9 cellular contexts compared by ENCODE assay signal in the genomic region with DNA sequence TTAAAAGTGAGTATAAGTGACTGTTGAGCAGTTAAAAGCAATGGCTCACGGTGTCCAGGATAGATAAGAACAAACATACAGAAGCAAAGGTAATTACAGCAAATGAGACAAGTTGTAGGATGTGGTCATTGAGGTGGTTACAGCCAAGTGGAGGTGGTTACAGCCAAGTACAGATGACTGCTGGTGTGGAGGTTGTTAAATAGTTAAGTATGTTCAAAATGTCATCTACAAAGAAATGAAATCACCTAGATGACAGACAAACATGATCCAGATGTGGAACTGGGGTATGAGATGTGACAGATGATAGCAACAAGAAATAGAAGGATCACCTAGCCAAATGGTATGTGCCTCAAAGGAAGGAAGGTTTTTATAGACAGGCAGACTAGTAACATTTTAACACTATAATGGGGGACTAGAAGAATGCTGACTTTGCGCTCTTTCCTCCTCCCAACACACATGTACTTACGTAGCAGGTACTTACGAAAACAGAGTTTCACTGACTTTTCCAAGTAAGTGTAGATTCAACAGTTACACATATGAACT. TPM values are rescaled to one million over a fixed set of nuclear protein-coding genes. Genes with fewer than 3 reads are reported as not detected.
DNase-seq lines count a peak whose midpoint lies in the region; ATAC-seq, FAIRE-seq and TF ChIP-seq lines count a peak whose summit lies in the region.
"Had no signal": no experiment of that assay in that cellular context is flagged by ENCODE, and none has a peak within 500 bp of the region (broad histone marks: within the 10 kb centered on the region; RNA-seq: fewer than 3 reads in every experiment).

No MANE protein-coding gene starts in this region.

- H3K4me1 ChIP-seq in astrocyte (ENCODE audit: insufficient read depth, low read length) = peaks cover 21% of the 10 kb centered on the region
- H3K4me1 ChIP-seq in Peyer's patch = no peaks in the 10 kb centered on the region

- ATAC-seq in HG03342 (IDR thresholded peaks at IDR 0.05; ENCODE audit: unreplicated experiment) = peak; percentile 49

- H3K27ac Mint-ChIP-seq in activated naive CD4-positive, alpha-beta T cell treated with anti-CD3 and anti-CD28 coated beads, Interleukin-2, amount 10 ng/mL, durations not matched to agents 7 days and 5 days = no peak overlapping the region
- no peak overlapping the region for H3K27ac Mint-ChIP-seq in astrocyte (ENCODE audit: unreplicated experiment)

- DNase-seq in activated naive CD4-positive, alpha-beta T cell treated with anti-CD3 and anti-CD28 coated beads, Interleukin-2, amount 10 ng/mL, durations not matched to agents 7 days and 5 days = peak; percentile 25
- no peak for DNase-seq in activated naive CD4-positive, alpha-beta T cell (lab: John Stamatoyannopoulos, UW)
- DNase-seq in astrocyte (ENCODE audit: low read depth) (peak; percentile 60), Peyer's patch (no peak), D341Med (ENCODE audit: low spot score) (no peak), NCI-H774 (lab: John Stamatoyannopoulos, UW) (no peak), GM19240 (ENCODE audit: insufficient read length, low spot score) (no peak)
- DNase-seq: SHP77 had no signal

- H3K9me3 ChIP-seq in astrocyte (ENCODE audit: insufficient read depth, low read depth, low read length) (no peaks in the 10 kb centered on the region), Peyer's patch (no peaks in the 10 kb centered on the region)

- TF ChIP-seq CTCF in astrocyte (IDR thresholded peaks at IDR 0.05; ENCODE audit: insufficient read depth, low read depth, low read length) = no peak
- TF ChIP-seq CTCF in Peyer's patch (IDR thresholded peaks at IDR 0.05) = no peak

- H3K27me3 ChIP-seq in astrocyte (ENCODE audit: insufficient read depth, low read length) = no peaks in the 10 kb centered on the region
- H3K27me3 ChIP-seq in Peyer's patch = no peaks in the 10 kb centered on the region

- peaks cover 56% of the 10 kb centered on the region for H3K79me2 ChIP-seq in astrocyte (ENCODE audit: insufficient read depth, low read length)

- TF ChIP-seq POLR2A in Peyer's patch (IDR thresholded peaks at IDR 0.05) = no peak

- H3K9me3 Mint-ChIP-seq in activated naive CD4-positive, alpha-beta T cell treated with anti-CD3 and anti-CD28 coated beads, Interleukin-2, amount 10 ng/mL, durations not matched to agents 7 days and 5 days = no peaks in the 10 kb centered on the region
- no peaks in the 10 kb centered on the region for H3K9me3 Mint-ChIP-seq in astrocyte (ENCODE audit: unreplicated experiment)

- CTCF ChIA-PET in activated naive CD4-positive, alpha-beta T cell treated with anti-CD3 and anti-CD28 coated beads, Interleukin-2, amount 10 ng/mL, durations not matched to agents 7 days and 5 days (lab: Charles Lee) = no interaction called here

- no peak overlapping the region for H3K4me2 ChIP-seq in astrocyte (ENCODE audit: low read length)

- FAIRE-seq in astrocyte (lab: Jason Lieb, UNC) = no peak

- no peaks in the 10 kb centered on the region for H3K36me3 ChIP-seq in astrocyte (ENCODE audit: insufficient read depth, low read length)
- no peaks in the 10 kb centered on the region for H3K36me3 ChIP-seq in Peyer's patch

- peak overlapping the region; percentile 64 for H3K27ac ChIP-seq in astrocyte (ENCODE audit: low read depth, low read length)
- H3K27ac ChIP-seq in Peyer's patch = no peak overlapping the region

- H2AFZ ChIP-seq in astrocyte (ENCODE audit: low read depth, low read length) = no peak overlapping the region

- no peak overlapping the region for H3K4me3 Mint-ChIP-seq in activated naive CD4-positive, alpha-beta T cell treated with anti-CD3 and anti-CD28 coated beads, Interleukin-2, amount 10 ng/mL, durations not matched to agents 7 days and 5 days
- no peak overlapping the region for H3K4me3 Mint-ChIP-seq in astrocyte (ENCODE audit: unreplicated experiment)

- peaks cover 42% of the 10 kb centered on the region for H3K4me1 Mint-ChIP-seq in activated naive CD4-positive, alpha-beta T cell treated with anti-CD3 and anti-CD28 coated beads, Interleukin-2, amount 10 ng/mL, durations not matched to agents 7 days and 5 days
- H3K4me1 Mint-ChIP-seq in astrocyte (ENCODE audit: low read depth, unreplicated experiment) = peaks cover 17% of the 10 kb centered on the region

- H3K4me3 ChIP-seq in astrocyte (ENCODE audit: insufficient read depth, low read depth, low read length) (no peak overlapping the region), Peyer's patch (no peak overlapping the region)

- H4K20me1 ChIP-seq in astrocyte (ENCODE audit: insufficient read depth, low read length) = no peaks in the 10 kb centered on the region

- no peak overlapping the region for H3K9ac ChIP-seq in astrocyte (ENCODE audit: low read length)

- no peaks in the 10 kb centered on the region for H3K27me3 Mint-ChIP-seq in activated naive CD4-positive, alpha-beta T cell treated with anti-CD3 and anti-CD28 coated beads, Interleukin-2, amount 10 ng/mL, durations not matched to agents 7 days and 5 days
- H3K27me3 Mint-ChIP-seq in astrocyte (ENCODE audit: low read depth, unreplicated experiment) = no peaks in the 10 kb centered on the region

- H3K36me3 Mint-ChIP-seq in activated naive CD4-positive, alpha-beta T cell treated with anti-CD3 and anti-CD28 coated beads, Interleukin-2, amount 10 ng/mL, durations not matched to agents 7 days and 5 days = peaks cover 10% of the 10 kb centered on the region
- no peaks in the 10 kb centered on the region for H3K36me3 Mint-ChIP-seq in astrocyte (ENCODE audit: low read depth, unreplicated experiment)

RNA-seq across cellular contexts. Expression of a gene that starts 6.8 kb away (rescaled TPM):
- 61.3 and 66.1 TPM in 2 replicates for total RNA-seq in astrocyte
- total RNA-seq in Peyer's patch = 10 to 100 TPM; 45.4 to 83.3 (median 46.4) TPM

Comparison
In these comparisons a context has a peak if more than half of its experiments do, and no peak if none do; other contexts are left out.
1. DNase-seq: peak in activated naive CD4-positive, alpha-beta T cell treated with anti-CD3 and anti-CD28 coated beads, Interleukin-2, amount 10 ng/mL, durations not matched to agents 7 days and 5 days (single experiment) and astrocyte (single experiment); none in activated naive CD4-positive, alpha-beta T cell (0 of 4), Peyer's patch (0 of 3), D341Med (single experiment), NCI-H774 (single experiment) and GM19240 (single experiment).